Comparison of ENCODE assay signal across 8 cellular contexts in genomic region chr22:49945042-49945794, GRCh38. TPM values are rescaled to one million over a fixed set of nuclear protein-coding genes. Genes with fewer than 3 reads are reported as not detected.
DNase-seq lines count a peak whose midpoint lies in the region; ATAC-seq and TF ChIP-seq lines count a peak whose summit lies in the region.
"Not testable (repeated sequence)": the region's sequence is repeated elsewhere in the genome, so short reads cannot be mapped to it uniquely, and the experiment has no call there.

No MANE protein-coding gene starts in this region.

- intact Hi-C loops in activated CD4-positive, alpha-beta T cell treated with anti-CD3 and anti-CD28 coated beads, Interleukin-2, amount 10 ng/mL, durations not matched to agents 24 days and 14 days (cut with micrococcal nuclease), result not testable (repeated sequence)

- not testable (repeated sequence) for H3K4me3 ChIP-seq in BLaER1; GM12865 (ENCODE audit: low read depth, low read length); RWPE2 (ENCODE audit: severe bottlenecking); liver (ENCODE audit: low read depth in 1 of 3, low read length in 3 of 3)

- H3K4me3 Mint-ChIP-seq in activated CD4-positive, alpha-beta T cell treated with anti-CD3 and anti-CD28 coated beads, Interleukin-2, amount 10 ng/mL, durations not matched to agents 24 days and 14 days; activated naive CD4-positive, alpha-beta T cell treated with anti-CD3 and anti-CD28 coated beads, Interleukin-2, amount 50 U/mL, for 24 hours: not testable (repeated sequence)

- peak overlapping the region; percentile 70 for H3K27ac Mint-ChIP-seq in activated CD4-positive, alpha-beta T cell treated with anti-CD3 and anti-CD28 coated beads, Interleukin-2, amount 10 ng/mL, durations not matched to agents 24 days and 14 days
- H3K27ac Mint-ChIP-seq in activated naive CD4-positive, alpha-beta T cell treated with anti-CD3 and anti-CD28 coated beads, Interleukin-2, amount 50 U/mL, for 24 hours, result peak overlapping the region; percentile 55

- not testable (repeated sequence) for H4K20me1 ChIP-seq in BLaER1

- not testable (repeated sequence) for H3K27me3 Mint-ChIP-seq in activated CD4-positive, alpha-beta T cell treated with anti-CD3 and anti-CD28 coated beads, Interleukin-2, amount 10 ng/mL, durations not matched to agents 24 days and 14 days; activated naive CD4-positive, alpha-beta T cell treated with anti-CD3 and anti-CD28 coated beads, Interleukin-2, amount 50 U/mL, for 24 hours

- H3K4me1 Mint-ChIP-seq in activated CD4-positive, alpha-beta T cell treated with anti-CD3 and anti-CD28 coated beads, Interleukin-2, amount 10 ng/mL, durations not matched to agents 24 days and 14 days, result not testable (repeated sequence)
- peaks cover 16% of the 10 kb centered on the region for H3K4me1 Mint-ChIP-seq in activated naive CD4-positive, alpha-beta T cell treated with anti-CD3 and anti-CD28 coated beads, Interleukin-2, amount 50 U/mL, for 24 hours

- peak overlapping the region; percentile 49 for H3K4me2 ChIP-seq in BLaER1

- H3K27me3 ChIP-seq in BLaER1; RWPE2 (ENCODE audit: insufficient read depth, poor library complexity, severe bottlenecking); liver (ENCODE audit: control insufficient read depth in 4 of 4, insufficient read depth in 4 of 4, low read length in 3 of 4): not testable (repeated sequence)

- TF ChIP-seq CTCF in GM12865 (IDR thresholded peaks at IDR 0.05; ENCODE audit: insufficient read depth, low read depth, low read length, missing control alignments); RWPE2 (IDR thresholded peaks at IDR 0.05; ENCODE audit: poor library complexity, severe bottlenecking); liver (IDR thresholded peaks at IDR 0.05; ENCODE audit: low read depth, low read length, missing input control): not testable (repeated sequence)

- peaks cover 17% of the 10 kb centered on the region for H3K9me3 ChIP-seq in BLaER1
- H3K9me3 ChIP-seq in RWPE2 (ENCODE audit: severe bottlenecking); liver (ENCODE audit: control insufficient read depth in 4 of 4, low read length in 3 of 4): not testable (repeated sequence)

- ATAC-seq in RWPE2 (ENCODE audit: low read depth), result not testable (repeated sequence)

- 57% methylated on average over 13 of the region's 17 CpGs for WGBS in liver

- not testable (repeated sequence) for H3K9ac ChIP-seq in BLaER1; liver (ENCODE audit: low read depth in 1 of 2, low read length in 2 of 2)

- not testable (repeated sequence) for H3K27ac ChIP-seq in BLaER1
- H3K27ac ChIP-seq in RWPE2 (ENCODE audit: poor library complexity, severe bottlenecking), result peak overlapping the region; percentile 19
- peak overlapping the region; percentile 22 to 58 for H3K27ac ChIP-seq in liver (ENCODE audit: low read depth in 1 of 2, low read length in 2 of 2)

- TF ChIP-seq RAD21 in liver (IDR thresholded peaks at IDR 0.05), result not testable (repeated sequence)

- H3K36me3 Mint-ChIP-seq in activated CD4-positive, alpha-beta T cell treated with anti-CD3 and anti-CD28 coated beads, Interleukin-2, amount 10 ng/mL, durations not matched to agents 24 days and 14 days (ENCODE audit: low read depth); activated naive CD4-positive, alpha-beta T cell treated with anti-CD3 and anti-CD28 coated beads, Interleukin-2, amount 50 U/mL, for 24 hours: not testable (repeated sequence)

- DNase-seq in GM12865 (ENCODE audit: low read depth), result peak; percentile 81
- peak; percentile 87 for DNase-seq in NCI-H2029 (lab: John Stamatoyannopoulos, UW)
- DNase-seq in RWPE2 (ENCODE audit: low spot score), result not testable (repeated sequence)
- peak; percentile 87 for DNase-seq in activated CD4-positive, alpha-beta T cell treated with anti-CD3 and anti-CD28 coated beads, Interleukin-2, amount 10 ng/mL, durations not matched to agents 24 days and 14 days
- DNase-seq in stimulated activated CD8-positive, alpha-beta memory T cell treated with anti-CD3 and anti-CD28 coated beads, Interleukin-4, amount 100 ng/mL, for 48 hours, result peak; percentile 70

- not testable (repeated sequence) for H3K9me3 Mint-ChIP-seq in activated CD4-positive, alpha-beta T cell treated with anti-CD3 and anti-CD28 coated beads, Interleukin-2, amount 10 ng/mL, durations not matched to agents 24 days and 14 days; activated naive CD4-positive, alpha-beta T cell treated with anti-CD3 and anti-CD28 coated beads, Interleukin-2, amount 50 U/mL, for 24 hours

- H3K4me1 ChIP-seq in BLaER1 (peaks cover 54% of the 10 kb centered on the region), RWPE2 (ENCODE audit: insufficient read depth, poor library complexity, severe bottlenecking) (peaks cover 25% of the 10 kb centered on the region), liver (ENCODE audit: control insufficient read depth in 4 of 4, insufficient read depth in 4 of 4, low read length in 3 of 4) (peaks cover 2 to 26% (median 20%) of the 10 kb centered on the region in 4 donors)

- H3K36me3 ChIP-seq in BLaER1; RWPE2 (ENCODE audit: low read depth); liver (ENCODE audit: control insufficient read depth in 4 of 4, insufficient read depth in 3 of 4, low read depth in 1 of 4, low read length in 3 of 4): not testable (repeated sequence)

TF ChIP-seq in liver, 16 proteins besides CTCF, POLR2A, EP300 and RAD21:
- peak in 1 of 2 donors; percentile 79 for TF ChIP-seq GABPA (IDR thresholded peaks at IDR 0.05 in 1 of 2, conservative IDR thresholded peaks at IDR 0.05 in 1 of 2)

RNA-seq across cellular contexts. Expression of gene PIM3, which starts 15.4 kb away (rescaled TPM):
- 302 and 304 TPM in 2 replicates for total RNA-seq in activated CD4-positive, alpha-beta T cell treated with anti-CD3 and anti-CD28 coated beads, Interleukin-2, amount 10 ng/mL, durations not matched to agents 24 days and 14 days
- total RNA-seq in liver, result 10 to 100 TPM; 14.5 to 33.8 TPM
- 10 to 100 TPM; 22.3 to 44.0 TPM for polyA plus RNA-seq in liver

RNA-seq across cellular contexts. Expression of gene CRELD2, which starts 26.8 kb away (rescaled TPM):
- 46.8 and 47.4 TPM in 2 replicates for total RNA-seq in activated CD4-positive, alpha-beta T cell treated with anti-CD3 and anti-CD28 coated beads, Interleukin-2, amount 10 ng/mL, durations not matched to agents 24 days and 14 days
- 10 to 100 TPM; 17.2 to 98.1 TPM for total RNA-seq in liver
- polyA plus RNA-seq in liver, result 10 to 100 TPM; 34.2 to 80.0 TPM

RNA-seq across cellular contexts. Expression of gene ALG12, which starts 27.0 kb away (rescaled TPM):
- total RNA-seq in activated CD4-positive, alpha-beta T cell treated with anti-CD3 and anti-CD28 coated beads, Interleukin-2, amount 10 ng/mL, durations not matched to agents 24 days and 14 days, result 13.8 and 17.9 TPM in 2 replicates
- 10 to 100 TPM; 10.4 to 20.2 TPM for total RNA-seq in liver
- 10 to 100 TPM; 12.5 to 15.6 TPM for polyA plus RNA-seq in liver
